24 cellular contexts compared by ENCODE assay signal in genomic region chr2:207075456-207075855, GRCh38.
A peak's percentile ranks its signal among the peaks of the same experiment; 100 is the strongest.
DNase-seq lines count a peak whose midpoint lies in the region; ATAC-seq and TF ChIP-seq lines count a peak whose summit lies in the region.
"Had no signal": no experiment of that assay in that cellular context is flagged by ENCODE, and none has a peak within 500 bp of the region (broad histone marks: within the 10 kb centered on the region; RNA-seq: fewer than 3 reads in every experiment).

No MANE protein-coding gene starts in this region.

- peaks cover 7% of the 10 kb centered on the region for H3K36me3 Mint-ChIP-seq in glutamatergic neuron (ENCODE audit: unreplicated experiment)

- no peak for ATAC-seq in left ventricle myocardium superior

- intact Hi-C loops in left ventricle myocardium inferior (cut with micrococcal nuclease) (no loop called here), left ventricle myocardium superior (cut with micrococcal nuclease) (no loop called here)

- no peak for TF ChIP-seq CTCF in left ventricle myocardium inferior (IDR thresholded peaks at IDR 0.05; ENCODE audit: borderline replicate concordance)
- TF ChIP-seq CTCF in glutamatergic neuron (IDR thresholded peaks at IDR 0.05; ENCODE audit: partially characterized antibody, unreplicated experiment): no peak

- peak overlapping the region; percentile 3 for H3K27ac Mint-ChIP-seq in glutamatergic neuron (ENCODE audit: unreplicated experiment)

- no peaks in the 10 kb centered on the region for H3K27me3 ChIP-seq in left ventricle myocardium inferior (ENCODE audit: low read depth)
- H3K27me3 ChIP-seq: SJSA1 had no signal

- H3K27me3 Mint-ChIP-seq in glutamatergic neuron (ENCODE audit: unreplicated experiment): peaks cover 19% of the 10 kb centered on the region

- H3K27ac ChIP-seq in left ventricle myocardium inferior (replicated peaks) (peak overlapping the region; percentile 56), caudate nucleus (ENCODE audit: low read depth, low read length) (peak overlapping the region; percentile 91), substantia nigra (ENCODE audit: low read depth, low read length, poor library complexity, severe bottlenecking) (peak overlapping the region; percentile 94)
- H3K27ac ChIP-seq: SJSA1 had no signal

- peaks cover 54% of the 10 kb centered on the region for H3K4me1 Mint-ChIP-seq in glutamatergic neuron (ENCODE audit: low read depth, unreplicated experiment)

- H3K4me3 Mint-ChIP-seq in glutamatergic neuron (ENCODE audit: unreplicated experiment): no peak overlapping the region

- no peak for DNase-seq in left ventricle myocardium inferior
- DNase-seq in left ventricle myocardium superior: no peak
- DNase-seq in caudate nucleus (lab: John Stamatoyannopoulos, UW): peak in 1 of 61 donors; percentile 37
- no peak for DNase-seq in glutamatergic neuron
- no peak for DNase-seq in substantia nigra (lab: John Stamatoyannopoulos, UW)
- no peak for DNase-seq in HPDE6-E6E7 (ENCODE audit: extremely low spot score)
- no peak for DNase-seq in activated naive CD4-positive, alpha-beta T cell treated with Interleukin-2 at 50 U/mL for 16 hours
- DNase-seq in glomerular visceral epithelial cell (ENCODE audit: extremely low spot score): no peak
- DNase-seq: C1 segment of cervical spinal cord; CD4-positive, alpha-beta memory T cell; COR-L47; DMS53; GOT3; Karpas-422; NCI-H1092; NCI-H1417 treated with DMSO at 0.1 percent for 48 hours; NCI-H1694 treated with DMSO at 0.1 percent for 48 hours; NCI-H2081; NCI-H2227 treated with DMSO at 0.1 percent for 48 hours; NCI-H526 treated with DMSO at 0.1 percent for 48 hours; Right ventricle myocardium superior; RPMI8226 had no signal

- no peak overlapping the region for H3K4me3 ChIP-seq in left ventricle myocardium inferior
- H3K4me3 ChIP-seq: HAP-1, SJSA1 had no signal

- peaks cover 36% of the 10 kb centered on the region for H3K4me1 ChIP-seq in left ventricle myocardium inferior

- no peaks in the 10 kb centered on the region for H3K9me3 ChIP-seq in left ventricle myocardium inferior (replicated peaks)
- H3K9me3 ChIP-seq: HAP-1, SJSA1 had no signal

- peaks cover 51% of the 10 kb centered on the region for H3K9me3 Mint-ChIP-seq in glutamatergic neuron (ENCODE audit: unreplicated experiment)
- H3K9me3 Mint-ChIP-seq: CD4-positive, alpha-beta memory T cell had no signal

- H3K36me3 ChIP-seq in left ventricle myocardium inferior: peaks cover 30% of the 10 kb centered on the region
